Comparison of ENCODE assay signal across 27 cellular contexts in genomic region chr10:124037784-124038183, GRCh38. TPM values are rescaled to one million over a fixed set of nuclear protein-coding genes. Genes with fewer than 3 reads are reported as not detected.
DNase-seq lines count a peak whose midpoint lies in the region; ATAC-seq and TF ChIP-seq lines count a peak whose summit lies in the region.
"Had no signal": no experiment of that assay in that cellular context is flagged by ENCODE, and none has a peak within 500 bp of the region (broad histone marks: within the 10 kb centered on the region; RNA-seq: fewer than 3 reads in every experiment).

No MANE protein-coding gene starts in this region.

- H3K9me2 ChIP-seq in MM.1S (replicated peaks; ENCODE audit: insufficient read depth, low read length): no peaks in the 10 kb centered on the region

- no peak overlapping the region for H3K9ac ChIP-seq in MM.1S (ENCODE audit: low read length)
- H3K9ac ChIP-seq: parathyroid adenoma had no signal

- DNase-seq in MM.1S (no peak), NOMO-1 treated with dmso at 0.1 percent for 144 hours (lab: John Stamatoyannopoulos, UW; ENCODE audit: unreplicated experiment) (peak; percentile 5), upper lobe of left lung (no peak), posterior vena cava (ENCODE audit: low spot score) (no peak), NCI-H2029 treated with DMSO at 0.1 percent for 48 hours (lab: John Stamatoyannopoulos, UW) (no peak), stomach (no peak)
- DNase-seq: activated CD4-positive, alpha-beta T cell treated with anti-CD3 and anti-CD28 coated beads for 36 hours; activated CD8-positive, alpha-beta T cell treated with anti-CD3 and anti-CD28 coated beads, Interleukin-2, amount 10 ng/mL, durations not matched to agents 7 days and 5 days; CD4-positive, alpha-beta T cell; hypothalamus; immature natural killer cell; IMR-90; mesenchymal stem cell; NCI-H1092 treated with DMSO at 0.1 percent for 48 hours; NCI-H1694 treated with DMSO at 0.1 percent for 48 hours; NCI-H2171; right cardiac atrium; stimulated activated CD8-positive, alpha-beta memory T cell treated with anti-CD3 and anti-CD28 coated beads, Interleukin-4, amount 100 ng/mL, for 48 hours; stimulated activated naive CD8-positive, alpha-beta T cell treated with anti-CD3 and anti-CD28 coated beads, Interleukin-15, amount 100 ng/mL, for 72 hours; T1000; thyroid gland had no signal

- H2AFZ ChIP-seq in MM.1S (ENCODE audit: low read length): no peak overlapping the region
- H2AFZ ChIP-seq: parathyroid adenoma had no signal

- peaks cover 87% of the 10 kb centered on the region for H3K79me2 ChIP-seq in MM.1S (ENCODE audit: low read length)
- H3K79me2 ChIP-seq: parathyroid adenoma had no signal

- peaks cover 53% of the 10 kb centered on the region for H3K4me1 ChIP-seq in MM.1S (ENCODE audit: low read length)
- H3K4me1 ChIP-seq in gastroesophageal sphincter: peaks cover 0 to 69% (median 13%) of the 10 kb centered on the region in 3 donors
- peaks cover 11 to 52% (median 32%) of the 10 kb centered on the region in 4 donors for H3K4me1 ChIP-seq in upper lobe of left lung
- peaks cover 14 to 83% (median 21%) of the 10 kb centered on the region in 4 donors for H3K4me1 ChIP-seq in stomach
- H3K4me1 ChIP-seq: parathyroid adenoma, SJCRH30 had no signal

- H3K36me3 ChIP-seq in MM.1S (replicated peaks; ENCODE audit: insufficient read depth, low read length) (peaks cover 43% of the 10 kb centered on the region), gastroesophageal sphincter (peaks cover 0 to 50% of the 10 kb centered on the region in 2 donors), upper lobe of left lung (peaks cover 0 to 35% (median 9%) of the 10 kb centered on the region in 4 donors), stomach (peaks cover 0 to 46% (median 37%) of the 10 kb centered on the region in 4 donors)
- H3K36me3 ChIP-seq: SJCRH30 had no signal

- peaks cover 36% of the 10 kb centered on the region for H3F3A ChIP-seq in MM.1S (ENCODE audit: insufficient read depth, low read length)

- H3K4me2 ChIP-seq in MM.1S (ENCODE audit: low read depth, low read length): 0 out of 2 replicates have a peak overlapping the region, but pooled peaks have one; percentile 64

- 78 to 79% methylated on average over 6 to 8 of the region's 8 CpGs for WGBS in gastroesophageal sphincter (ENCODE audit: low coverage in 1 of 2), 2 donors
- 74 to 81% methylated on average over 8 of the region's 8 CpGs for WGBS in upper lobe of left lung, 2 donors
- WGBS in stomach, 5 donors: 65 to 73% (median 72%) methylated on average over 8 of the region's 8 CpGs

- no peaks in the 10 kb centered on the region for H3K27me3 ChIP-seq in MM.1S (replicated peaks; ENCODE audit: insufficient read depth, low read length)
- H3K27me3 ChIP-seq in gastroesophageal sphincter: no peaks in the 10 kb centered on the region
- no peaks in the 10 kb centered on the region for H3K27me3 ChIP-seq in upper lobe of left lung
- no peaks in the 10 kb centered on the region for H3K27me3 ChIP-seq in stomach
- H3K27me3 ChIP-seq: SJCRH30, thyroid gland had no signal

- TF ChIP-seq POLR2A in gastroesophageal sphincter (IDR thresholded peaks at IDR 0.05) (no peak), upper lobe of left lung (IDR thresholded peaks at IDR 0.05) (peak in 1 of 4 donors; percentile 5), stomach (IDR thresholded peaks at IDR 0.05) (no peak)

- H3K27ac ChIP-seq in MM.1S (ENCODE audit: low read length) (peak overlapping the region; percentile 71; the same call in 1 of the 2 replicates), gastroesophageal sphincter (peak overlapping the region in 3 of 4 donors; percentile 20 to 77 (median 70)), upper lobe of left lung (peak overlapping the region; percentile 52 to 77 (median 72)), stomach (peak overlapping the region in 2 of 5 donors; percentile 72 to 76)
- H3K27ac ChIP-seq: parathyroid adenoma, SJCRH30, thyroid gland, VCaP had no signal

- no peak for TF ChIP-seq CTCF in MM.1S (IDR thresholded peaks at IDR 0.05; ENCODE audit: low read length)
- TF ChIP-seq CTCF in gastroesophageal sphincter (IDR thresholded peaks at IDR 0.05): no peak
- no peak for TF ChIP-seq CTCF in upper lobe of left lung (IDR thresholded peaks at IDR 0.05)
- TF ChIP-seq CTCF in stomach (IDR thresholded peaks at IDR 0.05): no peak

- H3K4me3 ChIP-seq in MM.1S (ENCODE audit: low read length) (no peak overlapping the region), gastroesophageal sphincter (no peak overlapping the region), upper lobe of left lung (no peak overlapping the region), stomach (no peak overlapping the region)
- H3K4me3 ChIP-seq: SJCRH30, thyroid gland had no signal

- intact Hi-C loops in posterior vena cava (cut with DNase I) (no loop called here), stomach (cut with DNase I; ENCODE audit: low total_unique reads) (no loop called here)

- H3K9me3 ChIP-seq in MM.1S (replicated peaks; ENCODE audit: insufficient read depth, low read length): no peaks in the 10 kb centered on the region
- H3K9me3 ChIP-seq in gastroesophageal sphincter: no peaks in the 10 kb centered on the region
- no peaks in the 10 kb centered on the region for H3K9me3 ChIP-seq in upper lobe of left lung
- H3K9me3 ChIP-seq in stomach: no peaks in the 10 kb centered on the region
- H3K9me3 ChIP-seq: SJCRH30, thyroid gland had no signal

- ATAC-seq in gastroesophageal sphincter (no peak), upper lobe of left lung (ENCODE audit: low FRiP score in 2 of 2) (peak in 1 of 2 donors; percentile 49)
- ATAC-seq: activated CD4-positive, alpha-beta T cell treated with anti-CD3 and anti-CD28 coated beads for 36 hours; activated CD8-positive, alpha-beta T cell treated with anti-CD3 and anti-CD28 coated beads, Interleukin-2, amount 10 ng/mL, durations not matched to agents 7 days and 5 days; Panc1; right cardiac atrium; stimulated activated naive CD8-positive, alpha-beta T cell treated with anti-CD3 and anti-CD28 coated beads, Interleukin-15, amount 100 ng/mL, for 72 hours had no signal

- H4K20me1 ChIP-seq in MM.1S (ENCODE audit: insufficient read depth, low read length): no peaks in the 10 kb centered on the region; the same call in 1 of the 2 replicates

- no peak for TF ChIP-seq EP300 in gastroesophageal sphincter (IDR thresholded peaks at IDR 0.05)
- TF ChIP-seq EP300 in upper lobe of left lung (IDR thresholded peaks at IDR 0.05): peak in 1 of 4 donors; percentile 9
- no peak for TF ChIP-seq EP300 in stomach (IDR thresholded peaks at IDR 0.05)

RNA-seq across cellular contexts. Expression of gene CHST15, which starts 55.6 kb away (rescaled TPM):
- total RNA-seq in gastroesophageal sphincter (10 to 100 TPM; 63.5 to 87.5 (median 74.3) TPM), upper lobe of left lung (10 to 100 TPM; 16.1 to 54.5 (median 27.3) TPM), posterior vena cava (10 to 100 TPM; 25.8 to 30.1 TPM), stomach (10 to 100 TPM in 4 of 5 donors, 1 to 10 TPM in 1; 2.6 to 30.4 (median 22.8) TPM)
- 1 to 10 TPM; 5.2 to 7.3 (median 5.7) TPM for polyA plus RNA-seq in stomach
- total RNA-seq: activated CD8-positive, alpha-beta T cell treated with anti-CD3 and anti-CD28 coated beads, Interleukin-2, amount 10 ng/mL, durations not matched to agents 7 days and 5 days; activated T-helper 2 cell treated with anti-CD3 and anti-CD28 coated beads, Interferon-gamma antibody, Interleukin-2, Interleukin-4, amounts not matched to agents 10 μg/mL and 5 μg/mL and 100 μg/mL, durations not matched to agents 14 hours and 24 hours and 36 hours had no signal
